Comparison of ENCODE assay signal across 18 cellular contexts in genomic region chr13:43688230-43688907, GRCh38.
"Had no signal": no experiment of that assay in that cellular context is flagged by ENCODE, and none has a peak within 500 bp of the region (broad histone marks: within the 10 kb centered on the region; RNA-seq: fewer than 3 reads in every experiment).

No MANE protein-coding gene starts in this region.

- H3K27me3 ChIP-seq: neural progenitor cell, thyroid gland had no signal

- ATAC-seq: activated T-cell treated with anti-CD3 and anti-CD28 coated beads, Interleukin-2, amount 50 U/mL, for 72 hours; left lobe of liver; naive thymus-derived CD8-positive, alpha-beta T cell; stimulated activated naive CD8-positive, alpha-beta T cell treated with anti-CD3 and anti-CD28 coated beads, Interleukin-15, Interleukin-2, amounts not matched to agents 100 U/mL and 50 U/mL, for 24 hours; WTC11 had no signal

- H3K27ac ChIP-seq: epithelial cell of prostate, neural progenitor cell, thyroid gland had no signal

- H3K4me3 ChIP-seq: neural progenitor cell, thyroid gland had no signal

- H3K9me3 ChIP-seq: thyroid gland had no signal

- H3K36me3 ChIP-seq: neural progenitor cell, thyroid gland had no signal

- DNase-seq: activated CD4-positive, alpha-beta T cell treated with anti-CD3 and anti-CD28 coated beads, Interleukin-2, amount 50 U/mL, for 48 hours; activated CD8-positive, alpha-beta memory T cell treated with anti-CD3 and anti-CD28 coated beads, Interleukin-2, amount 50 U/mL, for 48 hours; activated effector memory CD4-positive, alpha-beta T cell treated with Interleukin-2 at 50 U/mL for 16 hours; activated naive CD4-positive, alpha-beta T cell treated with anti-CD3 and anti-CD28 coated beads for 36 hours; activated naive CD8-positive, alpha-beta T cell treated with anti-CD3 and anti-CD28 coated beads, Interleukin-2, amount 10 ng/mL, durations not matched to agents 7 days and 5 days; activated T-cell treated with anti-CD3 and anti-CD28 coated beads, Interleukin-2, amount 50 U/mL, for 72 hours; amniotic stem cell; kidney; naive thymus-derived CD8-positive, alpha-beta T cell; posterior cingulate gyrus; stimulated activated CD4-positive, alpha-beta T cell treated with anti-CD3 and anti-CD28 coated beads, Interleukin-4, amount 100 ng/mL, for 24 hours; stimulated activated naive CD8-positive, alpha-beta T cell treated with anti-CD3 and anti-CD28 coated beads, Interleukin-15, Interleukin-2, amounts not matched to agents 100 U/mL and 50 U/mL, for 24 hours; T-helper 9 cell; thyroid gland had no signal
